6 cellular contexts compared by ENCODE assay signal in genomic region chr14:105666991-105667662, GRCh38.
DNase-seq lines count a peak whose midpoint lies in the region; ATAC-seq, FAIRE-seq and TF ChIP-seq lines count a peak whose summit lies in the region.
"Not testable (repeated sequence)": the region's sequence is repeated elsewhere in the genome, so short reads cannot be mapped to it uniquely, and the experiment has no call there.

No MANE protein-coding gene starts in this region.

- H3F3A ChIP-seq in SU-DHL-6 (ENCODE audit: insufficient read depth), result not testable (repeated sequence)

- not testable (repeated sequence) for H2AFZ ChIP-seq in SU-DHL-6 (ENCODE audit: low read depth, low read length, severe bottlenecking); HepG2 (ENCODE audit: low read length)

- not testable (repeated sequence) for H3K27me3 Mint-ChIP-seq in chondrocyte (ENCODE audit: low read depth); stimulated activated naive B cell treated with anti-CD40 and anti-IgM and Interleukin-4, amounts not matched to agents 10 μg/mL and 1 μg/mL and 100 μg/mL, for 72 hours

- not testable (repeated sequence) for H3K27me3 ChIP-seq in H7 (ENCODE audit: control insufficient read depth, insufficient read depth, low read length); SU-DHL-6 (ENCODE audit: low read length)
- H3K27me3 ChIP-seq in HepG2 (ENCODE audit: control insufficient read depth in 1 of 2, insufficient read depth in 2 of 2, low read length in 2 of 2), result peaks cover 0 to 20% of the 10 kb centered on the region in 2 experiments; a peak in 4 of 5 replicates

- peak; percentile 24; the same call in 1 of the 3 replicates for ATAC-seq in HepG2
- ATAC-seq in stimulated activated naive B cell treated with anti-CD40 and anti-IgM and Interleukin-4, amounts not matched to agents 10 μg/mL and 1 μg/mL and 100 μg/mL, for 72 hours (replicated peaks), result not testable (repeated sequence)

- peak overlapping the region; percentile 65 for H3K27ac ChIP-seq in SU-DHL-6 (ENCODE audit: low read depth, low read length)
- H3K27ac ChIP-seq in HepG2 (ENCODE audit: extremely low read length, insufficient read depth, low read length), result not testable (repeated sequence)

- H3K9me2 ChIP-seq in SU-DHL-6 (replicated peaks; ENCODE audit: insufficient read depth, low read length), result not testable (repeated sequence)

- peak overlapping the region; percentile 16; the same call in 1 of the 2 replicates for H3K9ac ChIP-seq in SU-DHL-6 (ENCODE audit: low read length)
- not testable (repeated sequence) for H3K9ac ChIP-seq in HepG2 (ENCODE audit: insufficient read depth, low read depth, low read length)

- 0% methylated on average over 1 of the region's 29 CpGs for WGBS in HepG2 (ENCODE audit: low lambda C conversion rate)

- H3K9me3 ChIP-seq in SU-DHL-6 (ENCODE audit: insufficient read depth, low read length); HepG2 (ENCODE audit: low read length): not testable (repeated sequence)

- H3K36me3 Mint-ChIP-seq in chondrocyte (ENCODE audit: low read depth); stimulated activated naive B cell treated with anti-CD40 and anti-IgM and Interleukin-4, amounts not matched to agents 10 μg/mL and 1 μg/mL and 100 μg/mL, for 72 hours: not testable (repeated sequence)

- not testable (repeated sequence) for H3K36me3 ChIP-seq in H7 (replicated peaks; ENCODE audit: control insufficient read depth, insufficient read depth, low read length); SU-DHL-6 (ENCODE audit: low read length); HepG2 (replicated peaks in 1 of 2; ENCODE audit: control insufficient read depth in 1 of 2, insufficient read depth in 2 of 2, low read length in 2 of 2)

- TF ChIP-seq EP300 in HepG2 (IDR thresholded peaks at IDR 0.05; ENCODE audit: low read depth in 2 of 2, low read length in 2 of 2); HepG2 (CRISPR knock-in tag; IDR thresholded peaks at IDR 0.05; ENCODE audit: borderline replicate concordance): not testable (repeated sequence)

- intact Hi-C loops in HepG2 (cut with micrococcal nuclease; ENCODE audit: unreplicated experiment), result not testable (repeated sequence)

- H3K4me3 Mint-ChIP-seq in chondrocyte (ENCODE audit: unreplicated experiment); stimulated activated naive B cell treated with anti-CD40 and anti-IgM and Interleukin-4, amounts not matched to agents 10 μg/mL and 1 μg/mL and 100 μg/mL, for 72 hours: not testable (repeated sequence)

- H3K4me1 ChIP-seq in HepG2 (ENCODE audit: insufficient read depth, low read length), result not testable (repeated sequence)

- not testable (repeated sequence) for H3K27ac Mint-ChIP-seq in chondrocyte (ENCODE audit: unreplicated experiment)
- peak overlapping the region; percentile 11 for H3K27ac Mint-ChIP-seq in stimulated activated naive B cell treated with anti-CD40 and anti-IgM and Interleukin-4, amounts not matched to agents 10 μg/mL and 1 μg/mL and 100 μg/mL, for 72 hours

- H4K20me1 ChIP-seq in SU-DHL-6 (ENCODE audit: low read depth, low read length); HepG2 (ENCODE audit: insufficient read depth, low read length): not testable (repeated sequence)

- CTCF ChIA-PET in HepG2 (lab: Yijun Ruan, JAX; ENCODE audit: low intra/inter-chr PET ratio, low total read pairs), result not testable (repeated sequence)

- H3K79me2 ChIP-seq in SU-DHL-6 (ENCODE audit: insufficient read depth, low read length); HepG2 (ENCODE audit: insufficient read depth, low read length): not testable (repeated sequence)

- BruUV-seq in HepG2 (replicated peaks; lab: Mats Ljungman, UMichigan), result not testable (repeated sequence)

- not testable (repeated sequence) for TF ChIP-seq RAD21 in HepG2 (CRISPR knock-in tag; IDR thresholded peaks at IDR 0.05)

- POLR2A ChIA-PET in HepG2 (lab: Yijun Ruan, JAX), result not testable (repeated sequence)

- TF ChIP-seq CTCF in GM12865 (IDR thresholded peaks at IDR 0.05; ENCODE audit: insufficient read depth, low read depth, low read length, missing control alignments); SU-DHL-6 (IDR thresholded peaks at IDR 0.05; ENCODE audit: insufficient read depth, low read length, poor library complexity, severe bottlenecking); chondrocyte (IDR thresholded peaks at IDR 0.05); HepG2 (CRISPR knock-in tag; IDR thresholded peaks at IDR 0.05): not testable (repeated sequence)

- not testable (repeated sequence) for H3K9me3 Mint-ChIP-seq in chondrocyte (ENCODE audit: low read depth); stimulated activated naive B cell treated with anti-CD40 and anti-IgM and Interleukin-4, amounts not matched to agents 10 μg/mL and 1 μg/mL and 100 μg/mL, for 72 hours

- not testable (repeated sequence) for FAIRE-seq in HepG2 (lab: Jason Lieb, UNC)

- in situ Hi-C loops in HepG2 (cut with HindIII; ENCODE audit: extremely low pct_ligation_motif_present, low pct_unique_long_range_greater_than_20kb), result not testable (repeated sequence)

- TF ChIP-seq POLR2A in HepG2 (IDR thresholded peaks at IDR 0.05; ENCODE audit: insufficient read depth in 1 of 2, low read depth in 2 of 2, low read length in 2 of 2), result not testable (repeated sequence)

- not testable (repeated sequence) for H3K4me3 ChIP-seq in GM12865 (ENCODE audit: low read depth, low read length); H7 (ENCODE audit: insufficient read depth, low read depth, low read length); SU-DHL-6 (ENCODE audit: insufficient read depth, low read length, poor library complexity, severe bottlenecking); HepG2 (replicated peaks in 1 of 3; ENCODE audit: insufficient read depth in 1 of 3, low read depth in 2 of 3, low read length in 3 of 3)

- DNase-seq in GM12865 (ENCODE audit: low read depth) (peak; percentile 74), H7 (peak; percentile 45), chondrocyte (ENCODE audit: low spot score) (peak; percentile 91)
- not testable (repeated sequence) for DNase-seq in HepG2 (ENCODE audit: low spot score); stimulated activated naive B cell treated with anti-CD40 and anti-IgM and Interleukin-4, amounts not matched to agents 10 μg/mL and 1 μg/mL and 100 μg/mL, for 72 hours

- H3K4me2 ChIP-seq in SU-DHL-6 (ENCODE audit: low read depth, low read length, poor library complexity, severe bottlenecking); HepG2 (ENCODE audit: low read depth, low read length): not testable (repeated sequence)

- not testable (repeated sequence) for H3K4me1 Mint-ChIP-seq in chondrocyte (ENCODE audit: low read depth)
- H3K4me1 Mint-ChIP-seq in stimulated activated naive B cell treated with anti-CD40 and anti-IgM and Interleukin-4, amounts not matched to agents 10 μg/mL and 1 μg/mL and 100 μg/mL, for 72 hours, result peaks cover 18 to 21% of the 10 kb centered on the region in 2 donors
